ENCODE assay signal across 2 cellular contexts in genomic region chr4:38815879-38816782, GRCh38.
TF ChIP-seq lines count a peak whose summit lies in the region.

No MANE protein-coding gene starts in this region.

TF ChIP-seq in liver, 16 proteins besides CTCF, POLR2A, EP300 and RAD21:
- TF ChIP-seq RXRA (IDR thresholded peaks at IDR 0.05) (no peak), REST (IDR thresholded peaks at IDR 0.05) (no peak), SP1 (IDR thresholded peaks at IDR 0.05) (peak; percentile 9), JUND (IDR thresholded peaks at IDR 0.05) (no peak), NR2F2 (IDR thresholded peaks at IDR 0.05) (no peak)

TF ChIP-seq in HepG2, 621 proteins besides CTCF, POLR2A, EP300 and RAD21:
- TF ChIP-seq TFAP4 (IDR thresholded peaks at IDR 0.05; ENCODE audit: borderline replicate concordance, low read depth) = no peak
- no peak for TF ChIP-seq YY1 (IDR thresholded peaks at IDR 0.05; ENCODE audit: insufficient read depth, insufficient replicate concordance, low read depth, low read length)
- no peak for TF ChIP-seq PLSCR1 (CRISPR knock-in tag; IDR thresholded peaks at IDR 0.05; ENCODE audit: borderline replicate concordance)
- TF ChIP-seq ARID5B (CRISPR knock-in tag; IDR thresholded peaks at IDR 0.05) = no peak
- no peak for TF ChIP-seq ZNF781 (CRISPR knock-in tag; IDR thresholded peaks at IDR 0.05; ENCODE audit: borderline replicate concordance, not compliant biosample characterization)
- TF ChIP-seq MAFG (CRISPR knock-in tag; IDR thresholded peaks at IDR 0.05) = no peak
- TF ChIP-seq GATAD2A (CRISPR knock-in tag; IDR thresholded peaks at IDR 0.05) = no peak
- TF ChIP-seq ARNTL (CRISPR knock-in tag; IDR thresholded peaks at IDR 0.05) = no peak
- no peak for TF ChIP-seq KDM6A (CRISPR knock-in tag; IDR thresholded peaks at IDR 0.05; ENCODE audit: low read depth)
